8 cellular contexts compared by ENCODE assay signal in genomic region chr2:176140520-176141317, GRCh38. TPM values are rescaled to one million over a fixed set of nuclear protein-coding genes. Genes with fewer than 3 reads are reported as not detected.
DNase-seq lines count a peak whose midpoint lies in the region; ATAC-seq and TF ChIP-seq lines count a peak whose summit lies in the region.

No MANE protein-coding gene starts in this region.

- H2BK5ac ChIP-seq in neuronal stem cell (ENCODE audit: low read length) = no peak overlapping the region

- H3K23ac ChIP-seq in neuronal stem cell (ENCODE audit: low read depth, low read length, poor library complexity) = peak overlapping the region; percentile 5

- TF ChIP-seq EP300 in gastroesophageal sphincter (IDR thresholded peaks at IDR 0.05) = no peak

- TF ChIP-seq POLR2A in gastroesophageal sphincter (IDR thresholded peaks at IDR 0.05) = no peak

- H3K14ac ChIP-seq in neuronal stem cell (ENCODE audit: low read length) = no peak overlapping the region

- no peak overlapping the region for H3K4ac ChIP-seq in neuronal stem cell (ENCODE audit: low read length)

- peak overlapping the region; percentile 99 for H2AFZ ChIP-seq in neuronal stem cell (ENCODE audit: low read length)

- H3K4me2 ChIP-seq in neuronal stem cell (ENCODE audit: insufficient read depth, low read length, poor library complexity, severe bottlenecking) = peak overlapping the region; percentile 54

- ATAC-seq in GM19395 (IDR thresholded peaks at IDR 0.05; ENCODE audit: unreplicated experiment) (peak; percentile 91), HG03460 (IDR thresholded peaks at IDR 0.05; ENCODE audit: unreplicated experiment) (peak; percentile 86), gastroesophageal sphincter (peak; percentile 81), thoracic aorta (ENCODE audit: insufficient number of reproducible peaks, low FRiP score, low read depth) (peak; percentile 81)

- H3K79me1 ChIP-seq in neuronal stem cell (ENCODE audit: low read depth, low read length) = no peaks in the 10 kb centered on the region

- TF ChIP-seq CTCF in gastroesophageal sphincter (IDR thresholded peaks at IDR 0.05) (peak; percentile 71 to 89 (median 88)), thoracic aorta (IDR thresholded peaks at IDR 0.05) (peak; percentile 94)

- no peak overlapping the region for H3K9ac ChIP-seq in neuronal stem cell (ENCODE audit: low read depth, low read length, poor library complexity)

- DNase-seq in COR-L47 (lab: John Stamatoyannopoulos, UW) = peak; percentile 76
- peak; percentile 25 for DNase-seq in activated T-helper 9 cell treated with anti-CD3 and anti-CD28 coated beads, Interleukin-2, amount 50 U/mL, for 16 hours (ENCODE audit: low read depth)
- peak; percentile 84 for DNase-seq in neuronal stem cell (ENCODE audit: low spot score)
- DNase-seq in thoracic aorta (ENCODE audit: low spot score) = no peak

- H3K36me3 ChIP-seq in gastroesophageal sphincter = no peaks in the 10 kb centered on the region
- no peaks in the 10 kb centered on the region for H3K36me3 ChIP-seq in neuronal stem cell (replicated peaks in 1 of 2; ENCODE audit: control insufficient read depth in 2 of 2, insufficient read depth in 2 of 2, low read length in 2 of 2)
- H3K36me3 ChIP-seq in thoracic aorta = no peaks in the 10 kb centered on the region

- H4K8ac ChIP-seq in neuronal stem cell (ENCODE audit: low read depth, low read length) = no peak overlapping the region

- H3K4me1 ChIP-seq in gastroesophageal sphincter (peaks cover 0 to 35% (median 15%) of the 10 kb centered on the region in 3 donors), neuronal stem cell (ENCODE audit: control insufficient read depth in 2 of 2, insufficient read depth in 1 of 2, low read depth in 1 of 2, low read length in 2 of 2) (peaks cover 0 to 2% of the 10 kb centered on the region in 2 donors), thoracic aorta (ENCODE audit: control insufficient read depth in 1 of 2, low read depth in 2 of 2) (peaks cover 5 to 18% of the 10 kb centered on the region in 2 donors)

- H2AK5ac ChIP-seq in neuronal stem cell (ENCODE audit: low read depth, low read length) = no peak overlapping the region

- H3K18ac ChIP-seq in neuronal stem cell (ENCODE audit: low read length) = peak overlapping the region; percentile 89

- H2BK12ac ChIP-seq in neuronal stem cell (ENCODE audit: low read length) = no peak overlapping the region

- H3K27me3 ChIP-seq in gastroesophageal sphincter = peaks cover 95% of the 10 kb centered on the region
- peaks cover 27 to 95% (median 90%) of the 10 kb centered on the region in 3 experiments for H3K27me3 ChIP-seq in neuronal stem cell (ENCODE audit: control insufficient read depth in 3 of 3, insufficient read depth in 3 of 3, low read depth in 1 of 3, low read length in 3 of 3)
- no peaks in the 10 kb centered on the region for H3K27me3 ChIP-seq in thoracic aorta (replicated peaks; ENCODE audit: insufficient read depth)

- no peak overlapping the region for H2BK120ac ChIP-seq in neuronal stem cell (ENCODE audit: low read depth, low read length)

- H4K91ac ChIP-seq in neuronal stem cell (ENCODE audit: low read depth, low read length, poor library complexity) = no peak overlapping the region

- WGBS in gastroesophageal sphincter (ENCODE audit: low coverage in 1 of 2), 2 donors = 37 to 41% methylated on average over 7 of the region's 48 CpGs
- no CpG with 5 or more reads among the region's 48 CpGs for WGBS in neuronal stem cell (ENCODE audit: extremely low coverage in 2 of 2, insufficient read length in 2 of 2, insufficient replicate concordance in 1 of 2), 2 donors

- H3K4me3 ChIP-seq in gastroesophageal sphincter = peak overlapping the region; percentile 5 to 52
- H3K4me3 ChIP-seq in neuronal stem cell (ENCODE audit: low read length in 2 of 2) = peak overlapping the region; percentile 50 to 79
- H3K4me3 ChIP-seq in thoracic aorta = peak overlapping the region; percentile 71

- H3K27ac ChIP-seq in gastroesophageal sphincter (peak overlapping the region in 3 of 4 donors; percentile 58 to 59 (median 59)), neuronal stem cell (replicated peaks; ENCODE audit: low read length) (no peak overlapping the region), thoracic aorta (peak overlapping the region in 1 of 2 donors; percentile 39)

- H3K9me3 ChIP-seq in gastroesophageal sphincter (no peaks in the 10 kb centered on the region), neuronal stem cell (replicated peaks in 1 of 2; ENCODE audit: control insufficient read depth in 2 of 2, insufficient read depth in 1 of 2, low read depth in 1 of 2, low read length in 2 of 2) (peaks cover 9 to 17% of the 10 kb centered on the region in 2 donors), thoracic aorta (no peaks in the 10 kb centered on the region)

- no peak overlapping the region for H2BK15ac ChIP-seq in neuronal stem cell (ENCODE audit: low read length)

TF ChIP-seq in PFSK-1, 5 proteins besides CTCF, POLR2A, EP300 and RAD21:
- TF ChIP-seq REST (IDR thresholded peaks at IDR 0.05; ENCODE audit: insufficient read depth in 1 of 2, low read depth in 2 of 2, low read length in 2 of 2) (no peak), FOXP2 (optimal IDR thresholded peaks at IDR 0.05; ENCODE audit: borderline replicate concordance, extremely low read depth, extremely low read length, insufficient read depth) (peak; percentile 51), SIN3A (IDR thresholded peaks at IDR 0.05; ENCODE audit: borderline replicate concordance, insufficient read depth, low read length) (no peak)

RNA-seq across cellular contexts. Expression of gene HOXD4, which starts 10.6 kb away (rescaled TPM):
- polyA plus RNA-seq in PFSK-1 (2012; ENCODE audit: insufficient read length, low read depth) = 7.6 TPM
- 1 to 10 TPM in 2 of 4 donors, under 1 TPM in 1, not detected in 1; 0.69 to 3.6 (median 1.3) TPM for total RNA-seq in gastroesophageal sphincter
- not detected for polyA plus RNA-seq in neuronal stem cell (2013, experiment 1 of 2)
- not detected for polyA plus RNA-seq in neuronal stem cell (2013, experiment 2 of 2)
- total RNA-seq in thoracic aorta = 1 to 10 TPM; 4.8 to 9.3 TPM

RNA-seq across cellular contexts. Expression of gene HOXD8, which starts 11.2 kb away (rescaled TPM):
- 8.9 TPM for polyA plus RNA-seq in PFSK-1 (2012; ENCODE audit: insufficient read length, low read depth)
- total RNA-seq in gastroesophageal sphincter (1 to 10 TPM; 2.3 to 6.9 (median 3.4) TPM), thoracic aorta (10 to 100 TPM in 1 of 2 donors, 1 to 10 TPM in 1; 3.9 to 11.2 TPM)
- polyA plus RNA-seq in neuronal stem cell (2013, experiment 1 of 2) = not detected
- polyA plus RNA-seq in neuronal stem cell (2013, experiment 2 of 2) = not detected

RNA-seq across cellular contexts. Expression of gene HOXD3, which starts 16.4 kb away (rescaled TPM):
- 4.1 TPM for polyA plus RNA-seq in PFSK-1 (2012; ENCODE audit: insufficient read length, low read depth)
- total RNA-seq in gastroesophageal sphincter (1 to 10 TPM; 1.8 to 2.7 (median 2.2) TPM), thoracic aorta (1 to 10 TPM; 1.2 to 3.9 TPM)
- not detected for polyA plus RNA-seq in neuronal stem cell (2013, experiment 1 of 2)
- not detected for polyA plus RNA-seq in neuronal stem cell (2013, experiment 2 of 2)

RNA-seq across cellular contexts. Expression of gene HOXD9, which starts 18.2 kb away (rescaled TPM):
- polyA plus RNA-seq in PFSK-1 (2012; ENCODE audit: insufficient read length, low read depth) = 5.6 TPM
- total RNA-seq in gastroesophageal sphincter (1 to 10 TPM in 2 of 4 donors, under 1 TPM in 2; 0.47 to 2.9 (median 1.2) TPM), thoracic aorta (1 to 10 TPM in 1 of 2 donors, not detected in 1; 1.4 TPM)
- not detected for polyA plus RNA-seq in neuronal stem cell (2013, experiment 1 of 2)
- not detected for polyA plus RNA-seq in neuronal stem cell (2013, experiment 2 of 2)

RNA-seq across cellular contexts. Expression of gene HOXD10, which starts 24.1 kb away (rescaled TPM):
- polyA plus RNA-seq in PFSK-1 (2012; ENCODE audit: insufficient read length, low read depth) = not detected
- total RNA-seq in gastroesophageal sphincter = under 1 TPM in 3 of 4 donors, not detected in 1; 0.31 to 0.67 (median 0.52) TPM
- not detected for polyA plus RNA-seq in neuronal stem cell (2013, experiment 1 of 2)
- not detected for polyA plus RNA-seq in neuronal stem cell (2013, experiment 2 of 2)
- not detected for total RNA-seq in thoracic aorta
